14 cellular contexts compared by ENCODE assay signal in genomic region chr11:131737357-131737756, GRCh38.
A peak's percentile ranks its signal among the peaks of the same experiment; 100 is the strongest.
DNase-seq lines count a peak whose midpoint lies in the region; ATAC-seq and TF ChIP-seq lines count a peak whose summit lies in the region.
"Had no signal": no experiment of that assay in that cellular context is flagged by ENCODE, and none has a peak within 500 bp of the region (broad histone marks: within the 10 kb centered on the region; RNA-seq: fewer than 3 reads in every experiment).

No MANE protein-coding gene starts in this region.

- TF ChIP-seq CTCF in C4-2B (conservative IDR thresholded peaks at IDR 0.05): peak; percentile 5
- TF ChIP-seq CTCF in foreskin keratinocyte (conservative IDR thresholded peaks at IDR 0.05): peak; percentile 24
- TF ChIP-seq CTCF in CD14-positive monocyte (IDR thresholded peaks at IDR 0.05): no peak
- TF ChIP-seq CTCF in spleen (IDR thresholded peaks at IDR 0.05 in 8 of 11, conservative IDR thresholded peaks at IDR 0.05 in 3 of 11): no peak

- WGBS in spleen, 5 donors: 39 to 47% (median 42%) methylated on average over 7 of the region's 7 CpGs

- no peak overlapping the region for H3K4me3 ChIP-seq in spleen
- H3K4me3 ChIP-seq: vagina had no signal

- H3K4me3 Mint-ChIP-seq in CD14-positive monocyte: no peak overlapping the region
- H3K4me3 Mint-ChIP-seq in activated T-cell treated with anti-CD3 and anti-CD28 coated beads, Interleukin-2, amount 50 U/mL, for 24 hours: no peak overlapping the region
- H3K4me3 Mint-ChIP-seq: activated naive CD4-positive, alpha-beta T cell treated with anti-CD3 and anti-CD28 coated beads, Interleukin-2, amount 10 ng/mL, durations not matched to agents 7 days and 5 days; dendritic cell treated with granulocyte-macrophage colony-stimulating factor and Interleukin-4, amounts not matched to agents 40 ng/mL and 50 ng/mL, for 4 days had no signal

- DNase-seq in NCI-H69 (lab: John Stamatoyannopoulos, UW) (peak; percentile 72), cerebellar cortex (ENCODE audit: low spot score) (peak; percentile 68), foreskin keratinocyte (no peak), NCI-H1092 treated with DMSO at 0.1 percent for 48 hours (lab: John Stamatoyannopoulos, UW) (no peak), CD14-positive monocyte (ENCODE audit: low spot score) (no peak), spleen (no peak)
- no peak for DNase-seq in activated T-cell treated with anti-CD3 and anti-CD28 coated beads, Interleukin-2, amount 50 U/mL, for 24 hours
- DNase-seq: activated naive CD4-positive, alpha-beta T cell treated with anti-CD3 and anti-CD28 coated beads, Interleukin-2, amount 10 ng/mL, durations not matched to agents 7 days and 5 days; AML-193; NCI-H2227 treated with DMSO at 0.1 percent for 48 hours had no signal

- H3K4me1 ChIP-seq in foreskin keratinocyte (no peaks in the 10 kb centered on the region), spleen (no peaks in the 10 kb centered on the region)
- H3K4me1 ChIP-seq: vagina had no signal

- intact Hi-C loops in CD14-positive monocyte (cut with micrococcal nuclease) (no loop called here), spleen (cut with DNase I; ENCODE audit: low total_unique reads) (no loop called here)

- peak overlapping the region in 1 of 7 donors; percentile 18 for H3K27ac Mint-ChIP-seq in CD14-positive monocyte
- H3K27ac Mint-ChIP-seq in activated T-cell treated with anti-CD3 and anti-CD28 coated beads, Interleukin-2, amount 50 U/mL, for 24 hours: no peak overlapping the region
- H3K27ac Mint-ChIP-seq: activated naive CD4-positive, alpha-beta T cell treated with anti-CD3 and anti-CD28 coated beads, Interleukin-2, amount 10 ng/mL, durations not matched to agents 7 days and 5 days; dendritic cell treated with granulocyte-macrophage colony-stimulating factor and Interleukin-4, amounts not matched to agents 40 ng/mL and 50 ng/mL, for 4 days had no signal

- H3K27me3 ChIP-seq in foreskin keratinocyte (no peaks in the 10 kb centered on the region), spleen (replicated peaks in 1 of 7) (peaks cover 0 to 11% (median 0%) of the 10 kb centered on the region in 7 donors)
- H3K27me3 ChIP-seq: vagina had no signal

- ATAC-seq in foreskin keratinocyte: no peak

- no peaks in the 10 kb centered on the region for H3K36me3 Mint-ChIP-seq in CD14-positive monocyte
- no peaks in the 10 kb centered on the region for H3K36me3 Mint-ChIP-seq in activated T-cell treated with anti-CD3 and anti-CD28 coated beads, Interleukin-2, amount 50 U/mL, for 24 hours (ENCODE audit: low read depth)
- H3K36me3 Mint-ChIP-seq: activated naive CD4-positive, alpha-beta T cell treated with anti-CD3 and anti-CD28 coated beads, Interleukin-2, amount 10 ng/mL, durations not matched to agents 7 days and 5 days had no signal

- no peak for TF ChIP-seq POLR2A in spleen (IDR thresholded peaks at IDR 0.05)

- no peaks in the 10 kb centered on the region for H3K9me3 ChIP-seq in spleen
- H3K9me3 ChIP-seq: vagina had no signal

- H3K27ac ChIP-seq in C4-2B (no peak overlapping the region), foreskin keratinocyte (no peak overlapping the region), spleen (no peak overlapping the region)
- H3K27ac ChIP-seq: RWPE1, vagina had no signal

- H3K4me1 Mint-ChIP-seq in CD14-positive monocyte: peaks cover 2% of the 10 kb centered on the region
- H3K4me1 Mint-ChIP-seq in activated T-cell treated with anti-CD3 and anti-CD28 coated beads, Interleukin-2, amount 50 U/mL, for 24 hours (ENCODE audit: low read depth): no peaks in the 10 kb centered on the region
- H3K4me1 Mint-ChIP-seq: activated naive CD4-positive, alpha-beta T cell treated with anti-CD3 and anti-CD28 coated beads, Interleukin-2, amount 10 ng/mL, durations not matched to agents 7 days and 5 days had no signal

- no peaks in the 10 kb centered on the region for H3K9me3 Mint-ChIP-seq in CD14-positive monocyte
- H3K9me3 Mint-ChIP-seq in activated T-cell treated with anti-CD3 and anti-CD28 coated beads, Interleukin-2, amount 50 U/mL, for 24 hours: no peaks in the 10 kb centered on the region
- H3K9me3 Mint-ChIP-seq: activated naive CD4-positive, alpha-beta T cell treated with anti-CD3 and anti-CD28 coated beads, Interleukin-2, amount 10 ng/mL, durations not matched to agents 7 days and 5 days; dendritic cell treated with granulocyte-macrophage colony-stimulating factor and Interleukin-4, amounts not matched to agents 40 ng/mL and 50 ng/mL, for 4 days had no signal

- H3K27me3 Mint-ChIP-seq in CD14-positive monocyte (ENCODE audit: low read depth in 3 of 3): peaks cover 10 to 16% (median 11%) of the 10 kb centered on the region in 3 donors
- H3K27me3 Mint-ChIP-seq in activated T-cell treated with anti-CD3 and anti-CD28 coated beads, Interleukin-2, amount 50 U/mL, for 24 hours: no peaks in the 10 kb centered on the region
- H3K27me3 Mint-ChIP-seq: activated naive CD4-positive, alpha-beta T cell treated with anti-CD3 and anti-CD28 coated beads, Interleukin-2, amount 10 ng/mL, durations not matched to agents 7 days and 5 days had no signal

- no peaks in the 10 kb centered on the region for H3K36me3 ChIP-seq in spleen
- H3K36me3 ChIP-seq: vagina had no signal

Comparison
In these comparisons a context has a peak if more than half of its experiments do, and no peak if none do; other contexts are left out.
1. CTCF ChIP-seq: peak in C4-2B (single experiment) and foreskin keratinocyte (single experiment); none in CD14-positive monocyte (single experiment) and spleen (0 of 11).
2. DNase-seq: peak in NCI-H69 (single experiment) and cerebellar cortex (single experiment); none in foreskin keratinocyte (0 of 2), NCI-H1092 treated with DMSO at 0.1 percent for 48 hours (single experiment), CD14-positive monocyte (single experiment), spleen (single experiment) and activated T-cell treated with anti-CD3 and anti-CD28 coated beads, Interleukin-2, amount 50 U/mL, for 24 hours (single experiment).